In genomic region chr20:31860431-31861345, GRCh38 we compare ENCODE assay signal across 1 cellular context.
A peak's percentile ranks its signal among the peaks of the same experiment; 100 is the strongest.
TF ChIP-seq lines count a peak whose summit lies in the region.

No MANE protein-coding gene starts in this region.

TF ChIP-seq in HEK293, 187 proteins besides CTCF, POLR2A, EP300 and RAD21 (continued from another document):
- TF ChIP-seq INSM2 (tag by site-specific recombination; IDR thresholded peaks at IDR 0.05) (no peak), GLI2 (tag by site-specific recombination; IDR thresholded peaks at IDR 0.05; ENCODE audit: borderline replicate concordance, low read depth) (no peak), ZXDB (tag by site-specific recombination; IDR thresholded peaks at IDR 0.05) (no peak), ZNF677 (tag by site-specific recombination; IDR thresholded peaks at IDR 0.05) (no peak), ZNF114 (tag by site-specific recombination; IDR thresholded peaks at IDR 0.05) (no peak), KLF17 (tag by site-specific recombination; IDR thresholded peaks at IDR 0.05) (peak; percentile 73; the same call in 1 of the 2 replicates), ZNF335 (tag by site-specific recombination; conservative IDR thresholded peaks at IDR 0.05) (peak; percentile 91), EGR2 (tag by site-specific recombination; IDR thresholded peaks at IDR 0.05; ENCODE audit: low read depth) (no peak), ZBTB1 (tag by site-specific recombination; IDR thresholded peaks at IDR 0.05) (no peak), ZNF350 (tag by site-specific recombination; IDR thresholded peaks at IDR 0.05) (no peak), ZFP37 (tag by site-specific recombination; IDR thresholded peaks at IDR 0.05) (no peak), ZFP69B (tag by site-specific recombination; IDR thresholded peaks at IDR 0.05) (peak; percentile 70; the same call in 1 of the 2 replicates), ZBTB48 (tag by site-specific recombination; IDR thresholded peaks at IDR 0.05) (peak; percentile 40; the same call in 1 of the 2 replicates), ZNF521 (tag by site-specific recombination; IDR thresholded peaks at IDR 0.05) (no peak), ZNF692 (tag by site-specific recombination; IDR thresholded peaks at IDR 0.05) (peak; percentile 92)
- TF ChIP-seq, protein P1, sequence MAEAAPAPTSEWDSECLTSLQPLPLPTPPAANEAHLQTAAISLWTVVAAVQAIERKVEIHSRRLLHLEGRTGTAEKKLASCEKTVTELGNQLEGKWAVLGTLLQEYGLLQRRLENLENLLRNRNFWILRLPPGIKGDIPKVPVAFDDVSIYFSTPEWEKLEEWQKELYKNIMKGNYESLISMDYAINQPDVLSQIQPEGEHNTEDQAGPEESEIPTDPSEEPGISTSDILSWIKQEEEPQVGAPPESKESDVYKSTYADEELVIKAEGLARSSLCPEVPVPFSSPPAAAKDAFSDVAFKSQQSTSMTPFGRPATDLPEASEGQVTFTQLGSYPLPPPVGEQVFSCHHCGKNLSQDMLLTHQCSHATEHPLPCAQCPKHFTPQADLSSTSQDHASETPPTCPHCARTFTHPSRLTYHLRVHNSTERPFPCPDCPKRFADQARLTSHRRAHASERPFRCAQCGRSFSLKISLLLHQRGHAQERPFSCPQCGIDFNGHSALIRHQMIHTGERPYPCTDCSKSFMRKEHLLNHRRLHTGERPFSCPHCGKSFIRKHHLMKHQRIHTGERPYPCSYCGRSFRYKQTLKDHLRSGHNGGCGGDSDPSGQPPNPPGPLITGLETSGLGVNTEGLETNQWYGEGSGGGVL (tag by site-specific recombination; IDR thresholded peaks at IDR 0.05), result peak; percentile 82
TF ChIP-seq in HEK293: peak in this region for 9.
